In genomic region chr10:125146791-125147604, GRCh38 we compare ENCODE assay signal across 9 cellular contexts. TPM values are rescaled to one million over a fixed set of nuclear protein-coding genes. Genes with fewer than 3 reads are reported as not detected.
DNase-seq lines count a peak whose midpoint lies in the region; ATAC-seq and TF ChIP-seq lines count a peak whose summit lies in the region.
"Had no signal": no experiment of that assay in that cellular context is flagged by ENCODE, and none has a peak within 500 bp of the region (broad histone marks: within the 10 kb centered on the region; RNA-seq: fewer than 3 reads in every experiment).

No MANE protein-coding gene starts in this region.

- H3K9me3 ChIP-seq in PC-3 (ENCODE audit: low read length) (no peaks in the 10 kb centered on the region), PC-9 (ENCODE audit: insufficient read depth, low read depth) (no peaks in the 10 kb centered on the region)

- H3K4me2 ChIP-seq in PC-3 (ENCODE audit: low read length) (peak overlapping the region; percentile 54), PC-9 (no peak overlapping the region)

- intact Hi-C loops in PC-3 (cut with micrococcal nuclease) (no loop called here), PC-9 (cut with micrococcal nuclease; ENCODE audit: unreplicated experiment) (loop anchor here (1.0 kb wide), 1 partner anchor 18 kb away; no protein-coding TSS in a partner anchor)

- H3K4me3 ChIP-seq in GM06990 (replicated peaks; ENCODE audit: low read depth, low read length), result no peak overlapping the region
- H3K4me3 ChIP-seq in PC-3 (ENCODE audit: low read length), result peak overlapping the region; percentile 21; the same call in 1 of the 2 replicates
- no peak overlapping the region for H3K4me3 ChIP-seq in PC-9

- H3K27me3 ChIP-seq in GM06990 (replicated peaks; ENCODE audit: control insufficient read depth, insufficient read depth, low read length) (peaks cover 1% of the 10 kb centered on the region), PC-3 (ENCODE audit: low read length) (no peaks in the 10 kb centered on the region), PC-9 (ENCODE audit: insufficient read depth, low read depth) (no peaks in the 10 kb centered on the region)

- H3K9me2 ChIP-seq in PC-3 (replicated peaks; ENCODE audit: low read length), result no peaks in the 10 kb centered on the region
- no peaks in the 10 kb centered on the region for H3K9me2 ChIP-seq in PC-9 (ENCODE audit: insufficient read depth)

- H3K27ac ChIP-seq in PC-3 (ENCODE audit: low read length) (peak overlapping the region; percentile 74), PC-9 (no peak overlapping the region)

- H3K4me1 ChIP-seq in PC-3 (ENCODE audit: insufficient read depth, low read length) (peaks cover 24% of the 10 kb centered on the region), PC-9 (replicated peaks; ENCODE audit: insufficient read depth) (no peaks in the 10 kb centered on the region)

- ATAC-seq in PC-3 (peak; percentile 62), GM18498 (IDR thresholded peaks at IDR 0.05; ENCODE audit: unreplicated experiment) (no peak)

- H3K36me3 ChIP-seq in GM06990 (ENCODE audit: control insufficient read depth, insufficient read depth, low read length), result no peaks in the 10 kb centered on the region
- H3K36me3 ChIP-seq in PC-3 (ENCODE audit: low read depth, low read length), result peaks cover 13% of the 10 kb centered on the region
- H3K36me3 ChIP-seq in PC-9 (ENCODE audit: low read depth), result 0 out of 2 replicates have a peak, but pooled peaks cover 4% of the 10 kb centered on the region

- DNase-seq in GM06990 (ENCODE audit: extremely low read depth, insufficient read length) (peak; percentile 42), PC-3 (peak; percentile 70), fibroblast of peridontal ligament (ENCODE audit: extremely low read depth) (peak; percentile 69), renal cortical epithelial cell (ENCODE audit: low read depth) (peak; percentile 89), PC-9 (no peak), cerebellum (ENCODE audit: low spot score) (no peak), iPS-NIHi11 (ENCODE audit: low spot score) (no peak)
- DNase-seq: NCI-H1048 had no signal

- no peak for TF ChIP-seq CTCF in GM06990 (IDR thresholded peaks at IDR 0.05; ENCODE audit: insufficient read depth, low read length, poor library complexity, severe bottlenecking)
- no peak for TF ChIP-seq CTCF in PC-3 (conservative IDR thresholded peaks at IDR 0.05; ENCODE audit: low read depth, low read length)
- TF ChIP-seq CTCF in PC-9 (conservative IDR thresholded peaks at IDR 0.05), result no peak

- BruUV-seq in PC-3 (replicated peaks; lab: Mats Ljungman, UMichigan) (TSS peak; percentile 26), PC-9 (replicated peaks; lab: Mats Ljungman, UMichigan) (no TSS peak)

- H3K79me2 ChIP-seq in PC-3 (ENCODE audit: low read length) (peaks cover 100% of the 10 kb centered on the region), PC-9 (ENCODE audit: low read depth) (peaks cover 98% of the 10 kb centered on the region)

- H2AFZ ChIP-seq in PC-3 (ENCODE audit: low read length) (no peak overlapping the region), PC-9 (no peak overlapping the region)

- POLR2A ChIA-PET in PC-3 (lab: Charles Lee; ENCODE audit: unreplicated experiment), result no interaction called here
- POLR2A ChIA-PET in PC-9 (lab: Charles Lee; ENCODE audit: unreplicated experiment), result no interaction called here

- CTCF ChIA-PET in PC-3 (lab: Charles Lee), result interaction anchor here (0.6 to 1.4 kb wide), 2 partner anchors 42 to 99 kb away, joined by 3 to 6 read pairs; no protein-coding TSS in a partner anchor
- CTCF ChIA-PET in PC-9 (lab: Charles Lee), result no interaction called here

- no peaks in the 10 kb centered on the region for H3F3A ChIP-seq in PC-3 (ENCODE audit: low read length, unreplicated experiment)
- no peaks in the 10 kb centered on the region for H3F3A ChIP-seq in PC-9 (ENCODE audit: insufficient read depth, low read depth)

- 0 out of 2 replicates have a peak, but pooled peaks cover 3% of the 10 kb centered on the region for H4K20me1 ChIP-seq in PC-3 (ENCODE audit: low read length)
- H4K20me1 ChIP-seq in PC-9 (ENCODE audit: insufficient read depth), result peaks cover 87% of the 10 kb centered on the region

- peak overlapping the region; percentile 13 for H3K9ac ChIP-seq in PC-3 (ENCODE audit: low read length)

RNA-seq across cellular contexts. Expression of gene CTBP2, which starts 13.4 kb away (rescaled TPM):
- total RNA-seq in PC-3 (2014; rRNA removed) (78.9 and 97.2 TPM in 2 replicates), renal cortical epithelial cell (89.4 and 109 TPM in 2 replicates), PC-9 (2021) (60.5 and 64.4 TPM in 2 replicates), cerebellum (57.7 TPM)

Comparison
In these comparisons a context has a peak if more than half of its experiments do, and no peak if none do; other contexts are left out.
1. DNase-seq: peak in GM06990 (single experiment), PC-3 (single experiment), fibroblast of peridontal ligament (single experiment) and renal cortical epithelial cell (single experiment); none in PC-9 (0 of 2), cerebellum (single experiment) and iPS-NIHi11 (single experiment).